In genomic region chr1:15157524-15158399, GRCh38 we compare ENCODE assay signal across 22 cellular contexts. TPM values are rescaled to one million over a fixed set of nuclear protein-coding genes. Genes with fewer than 3 reads are reported as not detected.
DNase-seq lines count a peak whose midpoint lies in the region; ATAC-seq, FAIRE-seq and TF ChIP-seq lines count a peak whose summit lies in the region.
"Had no signal": no experiment of that assay in that cellular context is flagged by ENCODE, and none has a peak within 500 bp of the region (broad histone marks: within the 10 kb centered on the region; RNA-seq: fewer than 3 reads in every experiment).

No MANE protein-coding gene starts in this region.

- no peak overlapping the region for H3K4me3 Mint-ChIP-seq in endothelial cell (ENCODE audit: unreplicated experiment)
- H3K4me3 Mint-ChIP-seq: activated CD8-positive, alpha-beta T cell treated with anti-CD3 and anti-CD28 coated beads, Interleukin-2, amount 10 ng/mL, durations not matched to agents 7 days and 5 days had no signal

- H2AFZ ChIP-seq in neuronal stem cell (ENCODE audit: low read length) = no peak overlapping the region

- H3K18ac ChIP-seq in neuronal stem cell (ENCODE audit: low read length) = no peak overlapping the region

- ATAC-seq in HG02884 (IDR thresholded peaks at IDR 0.05; ENCODE audit: unreplicated experiment) = no peak
- no peak for ATAC-seq in sciatic nerve
- ATAC-seq: activated CD8-positive, alpha-beta T cell treated with anti-CD3 and anti-CD28 coated beads, Interleukin-2, amount 10 ng/mL, durations not matched to agents 7 days and 5 days; activated T-helper 17 cell treated with anti-CD3 and anti-CD28 coated beads, Interleukin-2, amount 50 U/mL, for 72 hours; left cardiac atrium had no signal

- WGBS in neuronal stem cell (ENCODE audit: extremely low coverage in 2 of 2, insufficient read length in 2 of 2, insufficient replicate concordance in 1 of 2), 2 donors = no CpG with 5 or more reads among the region's 17 CpGs

- no peak overlapping the region for H3K23ac ChIP-seq in neuronal stem cell (ENCODE audit: low read depth, low read length, poor library complexity)

- H3K79me1 ChIP-seq in neuronal stem cell (ENCODE audit: low read depth, low read length) = peaks cover 4% of the 10 kb centered on the region

- no peak overlapping the region for H3K14ac ChIP-seq in neuronal stem cell (ENCODE audit: low read length)

- H3K27me3 Mint-ChIP-seq in endothelial cell (ENCODE audit: unreplicated experiment) = peaks cover 6% of the 10 kb centered on the region

- H3K4me2 ChIP-seq in neuronal stem cell (ENCODE audit: insufficient read depth, low read length, poor library complexity, severe bottlenecking) = no peak overlapping the region

- no peak overlapping the region for H3K9ac ChIP-seq in neuronal stem cell (ENCODE audit: low read depth, low read length, poor library complexity)

- no peak for FAIRE-seq in frontal cortex (lab: Jason Lieb, UNC)
- FAIRE-seq: A204.1, colon had no signal

- no peak overlapping the region for H2BK5ac ChIP-seq in neuronal stem cell (ENCODE audit: low read length)

- TF ChIP-seq CTCF in left ventricle myocardium inferior (IDR thresholded peaks at IDR 0.05; ENCODE audit: borderline replicate concordance) = no peak
- TF ChIP-seq CTCF in endothelial cell (IDR thresholded peaks at IDR 0.05; ENCODE audit: unreplicated experiment) = no peak

- H3K36me3 Mint-ChIP-seq in endothelial cell (ENCODE audit: low read depth, unreplicated experiment) = peaks cover 3% of the 10 kb centered on the region
- H3K36me3 Mint-ChIP-seq: CD4-positive, alpha-beta memory T cell; naive B cell had no signal

- H2BK120ac ChIP-seq in neuronal stem cell (ENCODE audit: low read depth, low read length) = no peak overlapping the region

- H3K4me3 ChIP-seq in left ventricle myocardium inferior (no peak overlapping the region), neuronal stem cell (ENCODE audit: low read length in 2 of 2) (no peak overlapping the region)
- H3K4me3 ChIP-seq: SK-N-MC, suprapubic skin had no signal

- intact Hi-C loops in left ventricle myocardium inferior (cut with micrococcal nuclease) (loop anchor here (10.0 kb wide), 1 partner anchor 117 kb away; no protein-coding TSS in a partner anchor), cardiac septum (cut with DNase I) (loop anchor here (10.0 kb wide), 1 partner anchor 257 kb away; no protein-coding TSS in a partner anchor), sciatic nerve (cut with DNase I) (no loop called here)

- H3K9me3 ChIP-seq in left ventricle myocardium inferior (replicated peaks) (no peaks in the 10 kb centered on the region), neuronal stem cell (replicated peaks in 1 of 2; ENCODE audit: control insufficient read depth in 2 of 2, insufficient read depth in 1 of 2, low read depth in 1 of 2, low read length in 2 of 2) (no peaks in the 10 kb centered on the region)
- H3K9me3 ChIP-seq: suprapubic skin had no signal

- no peaks in the 10 kb centered on the region for H3K9me3 Mint-ChIP-seq in endothelial cell (ENCODE audit: unreplicated experiment)
- H3K9me3 Mint-ChIP-seq: activated T-helper 17 cell treated with anti-CD3 and anti-CD28 coated beads, Interleukin-2, amount 50 U/mL, for 72 hours; CD4-positive, alpha-beta memory T cell; naive B cell had no signal

- H3K27me3 ChIP-seq in left ventricle myocardium inferior (ENCODE audit: low read depth) (no peaks in the 10 kb centered on the region), neuronal stem cell (ENCODE audit: control insufficient read depth in 3 of 3, insufficient read depth in 3 of 3, low read depth in 1 of 3, low read length in 3 of 3) (peaks cover 0 to 12% (median 3%) of the 10 kb centered on the region in 3 experiments)
- H3K27me3 ChIP-seq: suprapubic skin had no signal

- no peak overlapping the region for H2BK15ac ChIP-seq in neuronal stem cell (ENCODE audit: low read length)

- peak overlapping the region; percentile 65 for H3K27ac Mint-ChIP-seq in endothelial cell (ENCODE audit: unreplicated experiment)
- H3K27ac Mint-ChIP-seq: activated T-helper 17 cell treated with anti-CD3 and anti-CD28 coated beads, Interleukin-2, amount 50 U/mL, for 72 hours; CD4-positive, alpha-beta memory T cell had no signal

- DNase-seq in left ventricle myocardium inferior = no peak
- no peak for DNase-seq in cardiac septum (ENCODE audit: low spot score)
- DNase-seq in endothelial cell (ENCODE audit: low spot score) = no peak
- no peak for DNase-seq in neuronal stem cell (ENCODE audit: low spot score)
- DNase-seq in sciatic nerve (ENCODE audit: low spot score) = no peak
- no peak for DNase-seq in MV-4-11 (lab: John Stamatoyannopoulos, UW)
- no peak for DNase-seq in frontal cortex (ENCODE audit: low spot score in 2 of 2)
- DNase-seq: activated CD8-positive, alpha-beta T cell treated with anti-CD3 and anti-CD28 coated beads, Interleukin-2, amount 10 ng/mL, durations not matched to agents 7 days and 5 days; amniotic stem cell; CD4-positive, alpha-beta memory T cell; left cardiac atrium; naive B cell; NCI-H1694 treated with DMSO at 0.1 percent for 48 hours; NCI-H510A; retina; stimulated activated CD4-positive, alpha-beta T cell treated with anti-CD3 and anti-CD28 coated beads, Interleukin-1b, Interleukin-23, amount 100 ng/mL, for 48 hours had no signal

- no peak overlapping the region for H4K8ac ChIP-seq in neuronal stem cell (ENCODE audit: low read depth, low read length)

- H3K27ac ChIP-seq in left ventricle myocardium inferior (replicated peaks) = peak overlapping the region; percentile 61
- H3K27ac ChIP-seq in neuronal stem cell (replicated peaks; ENCODE audit: low read length) = no peak overlapping the region
- H3K27ac ChIP-seq: SK-N-MC, suprapubic skin had no signal

- no peak overlapping the region for H3K4ac ChIP-seq in neuronal stem cell (ENCODE audit: low read length)

- H3K36me3 ChIP-seq in left ventricle myocardium inferior = no peaks in the 10 kb centered on the region
- H3K36me3 ChIP-seq in neuronal stem cell (replicated peaks in 1 of 2; ENCODE audit: control insufficient read depth in 2 of 2, insufficient read depth in 2 of 2, low read length in 2 of 2) = no peaks in the 10 kb centered on the region
- H3K36me3 ChIP-seq: suprapubic skin had no signal

- H3K4me1 ChIP-seq in left ventricle myocardium inferior = peaks cover 65% of the 10 kb centered on the region
- H3K4me1 ChIP-seq in neuronal stem cell (ENCODE audit: control insufficient read depth in 2 of 2, insufficient read depth in 1 of 2, low read depth in 1 of 2, low read length in 2 of 2) = peaks cover 6 to 10% of the 10 kb centered on the region in 2 donors

- H2AK5ac ChIP-seq in neuronal stem cell (ENCODE audit: low read depth, low read length) = peak overlapping the region; percentile 8

- peaks cover 65% of the 10 kb centered on the region for H3K4me1 Mint-ChIP-seq in endothelial cell (ENCODE audit: unreplicated experiment)

- H2BK12ac ChIP-seq in neuronal stem cell (ENCODE audit: low read length) = no peak overlapping the region

- no peak overlapping the region for H4K91ac ChIP-seq in neuronal stem cell (ENCODE audit: low read depth, low read length, poor library complexity)

RNA-seq across cellular contexts. Expression of gene TMEM51, which starts 4.2 kb away (rescaled TPM):
- total RNA-seq in left ventricle myocardium inferior = 4.1 TPM
- 2.8 TPM for total RNA-seq in cardiac septum
- total RNA-seq in endothelial cell (ENCODE audit: unreplicated experiment) = 23.5 TPM
- 9.6 TPM for polyA plus RNA-seq in neuronal stem cell (2013, experiment 1 of 2)
- polyA plus RNA-seq in neuronal stem cell (2013, experiment 2 of 2) = 9.7 TPM
- total RNA-seq in sciatic nerve = 17.3 TPM
- 1.6 TPM for total RNA-seq in frontal cortex
- total RNA-seq: activated T-helper 17 cell treated with anti-CD3 and anti-CD28 coated beads, Interleukin-2, amount 50 U/mL, for 72 hours had no signal
- polyA plus RNA-seq: CD4-positive, alpha-beta memory T cell had no signal
